In the genomic region with DNA sequence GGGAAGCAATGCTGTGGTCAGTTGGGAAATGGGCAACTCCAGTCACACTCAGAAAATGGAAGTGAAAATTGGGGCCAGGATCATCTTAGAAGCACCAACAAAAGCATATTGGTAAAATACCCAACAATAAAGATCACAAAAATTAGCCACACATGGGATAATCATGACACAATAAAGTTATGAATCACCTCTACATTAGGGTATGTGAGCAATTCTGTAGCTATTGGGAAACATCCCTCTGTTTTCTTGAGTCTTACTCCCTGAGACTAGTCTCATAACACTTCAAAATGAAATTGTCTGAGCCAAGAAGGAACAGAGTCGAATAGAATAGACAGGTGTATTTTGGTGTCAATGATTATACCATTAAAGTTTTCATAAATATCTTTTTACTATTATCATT, we compare ENCODE assay signal across 14 cellular contexts.
"Had no signal": no experiment of that assay in that cellular context is flagged by ENCODE, and none has a peak within 500 bp of the region (broad histone marks: within the 10 kb centered on the region; RNA-seq: fewer than 3 reads in every experiment).

No MANE protein-coding gene starts in this region.

- H3K4me3 ChIP-seq: lung, thoracic aorta had no signal

- H2AFZ ChIP-seq: parathyroid adenoma had no signal

- H3K79me2 ChIP-seq: parathyroid adenoma had no signal

- H3K9ac ChIP-seq: parathyroid adenoma had no signal

- H3K9me3 ChIP-seq: thoracic aorta had no signal

- DNase-seq: activated CD4-positive, alpha-beta memory T cell treated with anti-CD3 and anti-CD28 coated beads for 36 hours; activated gamma-delta T cell; activated T-cell treated with anti-CD3 and anti-CD28 coated beads, Interleukin-2, amount 50 U/mL, for 48 hours; aorta; hypothalamus; left cardiac atrium; naive B cell; stimulated activated CD4-positive, alpha-beta T cell treated with anti-CD3 and anti-CD28 coated beads, Interleukin-15, amount 100 ng/mL, for 24 hours; stimulated activated CD4-positive, alpha-beta T cell treated with anti-CD3 and anti-CD28 coated beads, Interleukin-4, amount 100 ng/mL, for 24 hours; stimulated activated naive CD8-positive, alpha-beta T cell treated with anti-CD3 and anti-CD28 coated beads, Interleukin-15, amount 100 ng/mL, for 72 hours; T1000 had no signal

- H3K4me1 ChIP-seq: parathyroid adenoma had no signal

- H3K27ac ChIP-seq: parathyroid adenoma, thoracic aorta had no signal

- H3K36me3 ChIP-seq: thoracic aorta had no signal
